In genomic region chr6:167045828-167046580, GRCh38 we compare ENCODE assay signal across 10 cellular contexts. TPM values are rescaled to one million over a fixed set of nuclear protein-coding genes. Genes with fewer than 3 reads are reported as not detected.
DNase-seq lines count a peak whose midpoint lies in the region; ATAC-seq and TF ChIP-seq lines count a peak whose summit lies in the region.
"Had no signal": no experiment of that assay in that cellular context is flagged by ENCODE, and none has a peak within 500 bp of the region (broad histone marks: within the 10 kb centered on the region; RNA-seq: fewer than 3 reads in every experiment).

No MANE protein-coding gene starts in this region.

- H4K20me1 ChIP-seq in PC-3 (ENCODE audit: low read length): no peaks in the 10 kb centered on the region

- no peak overlapping the region for H3K4me3 ChIP-seq in BE2C (ENCODE audit: low read depth, low read length)
- no peak overlapping the region for H3K4me3 ChIP-seq in GM12864 (ENCODE audit: low read depth, low read length)
- no peak overlapping the region for H3K4me3 ChIP-seq in PC-3 (ENCODE audit: low read length)
- H3K4me3 ChIP-seq in fibroblast of pulmonary artery (replicated peaks; ENCODE audit: low read depth, low read length): no peak overlapping the region
- H3K4me3 ChIP-seq in sigmoid colon: no peak overlapping the region

- H2AFZ ChIP-seq in PC-3 (ENCODE audit: low read length): no peak overlapping the region

- no TSS peak for BruUV-seq in PC-3 (replicated peaks; lab: Mats Ljungman, UMichigan)

- peak; percentile 53 for ATAC-seq in PC-3
- ATAC-seq in HG03439 (IDR thresholded peaks at IDR 0.05; ENCODE audit: unreplicated experiment): no peak
- ATAC-seq in GM18907 (IDR thresholded peaks at IDR 0.05; ENCODE audit: unreplicated experiment): no peak

- H3K79me2 ChIP-seq in PC-3 (ENCODE audit: low read length): no peaks in the 10 kb centered on the region

- no peak overlapping the region for H3K4me2 ChIP-seq in PC-3 (ENCODE audit: low read length)

- H3K36me3 ChIP-seq in BE2C (peaks cover 3% of the 10 kb centered on the region), PC-3 (ENCODE audit: low read depth, low read length) (no peaks in the 10 kb centered on the region), sigmoid colon (peaks cover 0 to 8% (median 0%) of the 10 kb centered on the region in 4 donors)

- H3K27ac ChIP-seq in PC-3 (ENCODE audit: low read length) (no peak overlapping the region), sigmoid colon (no peak overlapping the region)

- no peak for TF ChIP-seq POLR2A in sigmoid colon (IDR thresholded peaks at IDR 0.05)

- no peak for DNase-seq in BE2C
- no peak for DNase-seq in GM12864 (ENCODE audit: low read depth)
- DNase-seq in PC-3: peak; percentile 43
- no peak for DNase-seq in fibroblast of pulmonary artery (ENCODE audit: low read depth)
- DNase-seq in sigmoid colon: no peak
- DNase-seq in amniotic stem cell (lab: John Stamatoyannopoulos, UW): no peak
- DNase-seq: activated effector memory CD4-positive, alpha-beta T cell treated with anti-CD3 and anti-CD28 coated beads, Interleukin-2, amount 50 U/mL, for 16 hours; NCI-H1417 had no signal

- no peak overlapping the region for H3K9ac ChIP-seq in PC-3 (ENCODE audit: low read length)

- no peaks in the 10 kb centered on the region for H3F3A ChIP-seq in PC-3 (ENCODE audit: low read length, unreplicated experiment)

- H3K4me1 ChIP-seq in BE2C (no peaks in the 10 kb centered on the region), PC-3 (ENCODE audit: insufficient read depth, low read length) (no peaks in the 10 kb centered on the region), sigmoid colon (no peaks in the 10 kb centered on the region)

- intact Hi-C loops in PC-3 (cut with micrococcal nuclease): no loop called here
- intact Hi-C loops in sigmoid colon (cut with DNase I): no loop called here

- H3K9me3 ChIP-seq in BE2C: no peaks in the 10 kb centered on the region
- H3K9me3 ChIP-seq in PC-3 (ENCODE audit: low read length): no peaks in the 10 kb centered on the region
- H3K9me3 ChIP-seq in sigmoid colon: no peaks in the 10 kb centered on the region

- POLR2A ChIA-PET in PC-3 (lab: Charles Lee; ENCODE audit: unreplicated experiment): no interaction called here

- 86% methylated on average over 6 of the region's 6 CpGs for WGBS in sigmoid colon, 2 donors

- no peak for TF ChIP-seq EP300 in sigmoid colon (IDR thresholded peaks at IDR 0.05)

- TF ChIP-seq CTCF in BE2C (IDR thresholded peaks at IDR 0.05; ENCODE audit: low read depth, low read length) (peak; percentile 49), GM12864 (IDR thresholded peaks at IDR 0.05; ENCODE audit: low read depth, low read length, missing control alignments) (peak; percentile 43), PC-3 (conservative IDR thresholded peaks at IDR 0.05; ENCODE audit: low read depth, low read length) (peak; percentile 41), fibroblast of pulmonary artery (IDR thresholded peaks at IDR 0.05; ENCODE audit: low read length, missing control alignments) (peak; percentile 5), sigmoid colon (IDR thresholded peaks at IDR 0.05) (no peak)

- CTCF ChIA-PET in PC-3 (lab: Charles Lee): interaction anchor here (0.8 kb wide), 1 partner anchor 1105 kb away, joined by 4 read pairs; no protein-coding TSS in a partner anchor

- H3K27me3 ChIP-seq in BE2C: no peaks in the 10 kb centered on the region
- no peaks in the 10 kb centered on the region for H3K27me3 ChIP-seq in PC-3 (ENCODE audit: low read length)
- H3K27me3 ChIP-seq in sigmoid colon: no peaks in the 10 kb centered on the region

- H3K9me2 ChIP-seq in PC-3 (replicated peaks; ENCODE audit: low read length): no peaks in the 10 kb centered on the region

RNA-seq across cellular contexts. Expression of gene CEP43, which starts 46.8 kb away (rescaled TPM):
- 11.8 TPM for polyA plus RNA-seq in BE2C (2012; ENCODE audit: insufficient read depth, insufficient read length, low read depth)
- total RNA-seq in PC-3 (2014; rRNA removed) (11.8 and 15.2 TPM in 2 replicates), sigmoid colon (10 to 100 TPM; 12.8 to 18.0 (median 15.2) TPM)
- polyA plus RNA-seq in sigmoid colon: 10 to 100 TPM in 2 of 3 donors, 1 to 10 TPM in 1; 6.6 to 19.7 (median 13.7) TPM

Comparison
In these comparisons a context has a peak if more than half of its experiments do, and no peak if none do; other contexts are left out.
1. CTCF ChIP-seq: peak in BE2C (single experiment), GM12864 (single experiment), PC-3 (single experiment) and fibroblast of pulmonary artery (single experiment); none in sigmoid colon (0 of 4).